Comparison of ENCODE assay signal across 18 cellular contexts in genomic region chr15:68788265-68788624, GRCh38. TPM values are rescaled to one million over a fixed set of nuclear protein-coding genes. Genes with fewer than 3 reads are reported as not detected.
DNase-seq lines count a peak whose midpoint lies in the region; ATAC-seq and TF ChIP-seq lines count a peak whose summit lies in the region.
"Had no signal": no experiment of that assay in that cellular context is flagged by ENCODE, and none has a peak within 500 bp of the region (broad histone marks: within the 10 kb centered on the region; RNA-seq: fewer than 3 reads in every experiment).

No MANE protein-coding gene starts in this region.

- no peaks in the 10 kb centered on the region for H3K27me3 Mint-ChIP-seq in activated naive CD4-positive, alpha-beta T cell treated with anti-CD3 and anti-CD28 coated beads for 36 hours (ENCODE audit: low read depth)
- no peaks in the 10 kb centered on the region for H3K27me3 Mint-ChIP-seq in activated naive CD4-positive, alpha-beta T cell treated with anti-CD3 and anti-CD28 coated beads, Interleukin-2, amount 10 ng/mL, durations not matched to agents 7 days and 5 days
- H3K27me3 Mint-ChIP-seq in brain, result no peaks in the 10 kb centered on the region
- H3K27me3 Mint-ChIP-seq in naive thymus-derived CD4-positive, alpha-beta T cell, result no peaks in the 10 kb centered on the region

- H3K4me1 ChIP-seq in naive thymus-derived CD4-positive, alpha-beta T cell (ENCODE audit: control insufficient read depth in 2 of 2, insufficient read depth in 2 of 2, low read length in 2 of 2), result peaks cover 39% of the 10 kb centered on the region in 2 donors
- H3K4me1 ChIP-seq in thymus (ENCODE audit: control insufficient read depth, insufficient read depth, low read length), result peaks cover 42% of the 10 kb centered on the region
- H3K4me1 ChIP-seq in spleen, result peaks cover 43 to 94% (median 64%) of the 10 kb centered on the region in 6 donors

- no peak for ATAC-seq in naive thymus-derived CD4-positive, alpha-beta T cell
- ATAC-seq in GM18502 (IDR thresholded peaks at IDR 0.05; ENCODE audit: poor library complexity, unreplicated experiment), result no peak
- ATAC-seq: A549 had no signal

- WGBS in thymus, result 78% methylated on average over 8 of the region's 8 CpGs
- WGBS in spleen, 5 donors, result 71 to 86% (median 77%) methylated on average over 8 of the region's 8 CpGs

- no peaks in the 10 kb centered on the region for H3K27me3 ChIP-seq in naive thymus-derived CD4-positive, alpha-beta T cell (ENCODE audit: control insufficient read depth in 2 of 2, insufficient read depth in 2 of 2, low read length in 2 of 2)
- H3K27me3 ChIP-seq in thymus (ENCODE audit: control insufficient read depth, insufficient read depth) (no peaks in the 10 kb centered on the region), spleen (replicated peaks in 1 of 7) (no peaks in the 10 kb centered on the region)
- H3K27me3 ChIP-seq: SJSA1 had no signal

- H3K36me3 Mint-ChIP-seq in activated naive CD4-positive, alpha-beta T cell treated with anti-CD3 and anti-CD28 coated beads for 36 hours (ENCODE audit: low read depth), result peaks cover 11% of the 10 kb centered on the region
- H3K36me3 Mint-ChIP-seq in activated naive CD4-positive, alpha-beta T cell treated with anti-CD3 and anti-CD28 coated beads, Interleukin-2, amount 10 ng/mL, durations not matched to agents 7 days and 5 days, result peaks cover 22% of the 10 kb centered on the region
- peaks cover 64% of the 10 kb centered on the region for H3K36me3 Mint-ChIP-seq in brain
- peaks cover 0 to 17% (median 4%) of the 10 kb centered on the region in 5 donors for H3K36me3 Mint-ChIP-seq in naive thymus-derived CD4-positive, alpha-beta T cell

- H3K4me3 ChIP-seq in naive thymus-derived CD4-positive, alpha-beta T cell (ENCODE audit: low read length), result no peak overlapping the region
- no peak overlapping the region for H3K4me3 ChIP-seq in thymus (ENCODE audit: low read length)
- no peak overlapping the region for H3K4me3 ChIP-seq in spleen
- H3K4me3 ChIP-seq: A549, SJSA1 had no signal

- intact Hi-C loops in activated naive CD4-positive, alpha-beta T cell treated with anti-CD3 and anti-CD28 coated beads for 36 hours (cut with micrococcal nuclease), result loop anchor here (10.0 kb wide), 1 partner anchor 627 kb away; the partner anchor contains the start of gene KIF23
- intact Hi-C loops in naive thymus-derived CD4-positive, alpha-beta T cell (cut with micrococcal nuclease), result no loop called here
- intact Hi-C loops in spleen (cut with DNase I; ENCODE audit: low total_unique reads), result no loop called here

- no peak overlapping the region for H3K4me3 Mint-ChIP-seq in activated naive CD4-positive, alpha-beta T cell treated with anti-CD3 and anti-CD28 coated beads for 36 hours
- no peak overlapping the region for H3K4me3 Mint-ChIP-seq in activated naive CD4-positive, alpha-beta T cell treated with anti-CD3 and anti-CD28 coated beads, Interleukin-2, amount 10 ng/mL, durations not matched to agents 7 days and 5 days
- H3K4me3 Mint-ChIP-seq in brain, result no peak overlapping the region
- H3K4me3 Mint-ChIP-seq in naive thymus-derived CD4-positive, alpha-beta T cell, result peak overlapping the region in 1 of 10 donors; percentile 34

- TF ChIP-seq POLR2A in spleen (IDR thresholded peaks at IDR 0.05), result no peak

- CTCF ChIA-PET in activated naive CD4-positive, alpha-beta T cell treated with anti-CD3 and anti-CD28 coated beads for 36 hours (lab: Charles Lee), result no interaction called here
- CTCF ChIA-PET in activated naive CD4-positive, alpha-beta T cell treated with anti-CD3 and anti-CD28 coated beads, Interleukin-2, amount 10 ng/mL, durations not matched to agents 7 days and 5 days (lab: Charles Lee), result interaction anchor here (1.1 to 1.4 kb wide), 2 partner anchors 40 to 88 kb away, joined by 5 read pairs; no protein-coding TSS in a partner anchor
- CTCF ChIA-PET in naive thymus-derived CD4-positive, alpha-beta T cell (lab: Charles Lee), result interaction anchor here (1.0 kb wide), 1 partner anchor 87 kb away, joined by 3 read pairs; no protein-coding TSS in a partner anchor

- POLR2A ChIA-PET in naive thymus-derived CD4-positive, alpha-beta T cell (lab: Charles Lee), result interaction anchor here (0.9 to 1.1 kb wide), 2 partner anchors 10 to 29 kb away, joined by 3 to 5 read pairs; no protein-coding TSS in a partner anchor

- DNase-seq in activated naive CD4-positive, alpha-beta T cell treated with anti-CD3 and anti-CD28 coated beads for 36 hours, result no peak
- no peak for DNase-seq in activated naive CD4-positive, alpha-beta T cell treated with anti-CD3 and anti-CD28 coated beads, Interleukin-2, amount 10 ng/mL, durations not matched to agents 7 days and 5 days
- DNase-seq in naive thymus-derived CD4-positive, alpha-beta T cell, result no peak
- DNase-seq in HUDEP-2 (lab: John Stamatoyannopoulos, UW; ENCODE audit: unreplicated experiment in 76 of 76) (no peak), spleen (no peak)
- DNase-seq: activated CD4-positive, alpha-beta T cell treated with anti-CD3 and anti-CD28 coated beads for 4 hours; activated T-cell treated with anti-CD3 and anti-CD28 coated beads for 4 hours; central memory CD4-positive, alpha-beta T cell; NCI-H2029; NCI-H524 treated with DMSO at 0.1 percent for 48 hours; stimulated activated CD4-positive, alpha-beta T cell treated with anti-CD3 and anti-CD28 coated beads, Interleukin-4, amount 100 ng/mL, for 24 hours; stimulated activated CD8-positive, alpha-beta memory T cell treated with anti-CD3 and anti-CD28 coated beads, Interleukin-4, amount 100 ng/mL, for 48 hours; T-helper 9 cell had no signal

- peak overlapping the region; percentile 23 for H3K27ac ChIP-seq in naive thymus-derived CD4-positive, alpha-beta T cell (ENCODE audit: low read depth, low read length)
- H3K27ac ChIP-seq in thymus (ENCODE audit: low read depth) (peak overlapping the region; percentile 46), spleen (peak overlapping the region in 2 of 8 donors; percentile 19 to 49)
- H3K27ac ChIP-seq: A549, SJSA1 had no signal

- H3K9me3 ChIP-seq in naive thymus-derived CD4-positive, alpha-beta T cell (ENCODE audit: control insufficient read depth in 2 of 3, low read length in 3 of 3), result no peaks in the 10 kb centered on the region
- H3K9me3 ChIP-seq in thymus (ENCODE audit: control insufficient read depth), result no peaks in the 10 kb centered on the region
- H3K9me3 ChIP-seq in spleen, result no peaks in the 10 kb centered on the region
- H3K9me3 ChIP-seq: A549 had no signal

- H3K4me1 Mint-ChIP-seq in activated naive CD4-positive, alpha-beta T cell treated with anti-CD3 and anti-CD28 coated beads for 36 hours (ENCODE audit: low read depth), result peaks cover 68% of the 10 kb centered on the region
- peaks cover 63% of the 10 kb centered on the region for H3K4me1 Mint-ChIP-seq in activated naive CD4-positive, alpha-beta T cell treated with anti-CD3 and anti-CD28 coated beads, Interleukin-2, amount 10 ng/mL, durations not matched to agents 7 days and 5 days
- H3K4me1 Mint-ChIP-seq in brain, result peaks cover 57% of the 10 kb centered on the region
- peaks cover 47 to 76% (median 62%) of the 10 kb centered on the region in 7 donors for H3K4me1 Mint-ChIP-seq in naive thymus-derived CD4-positive, alpha-beta T cell

- no peaks in the 10 kb centered on the region for H3K9me3 Mint-ChIP-seq in activated naive CD4-positive, alpha-beta T cell treated with anti-CD3 and anti-CD28 coated beads for 36 hours
- no peaks in the 10 kb centered on the region for H3K9me3 Mint-ChIP-seq in activated naive CD4-positive, alpha-beta T cell treated with anti-CD3 and anti-CD28 coated beads, Interleukin-2, amount 10 ng/mL, durations not matched to agents 7 days and 5 days
- H3K9me3 Mint-ChIP-seq in brain, result no peaks in the 10 kb centered on the region
- no peaks in the 10 kb centered on the region for H3K9me3 Mint-ChIP-seq in naive thymus-derived CD4-positive, alpha-beta T cell

- peaks cover 0 to 52% (median 0%) of the 10 kb centered on the region in 3 experiments for H3K36me3 ChIP-seq in naive thymus-derived CD4-positive, alpha-beta T cell (ENCODE audit: control insufficient read depth in 2 of 3, insufficient read depth in 3 of 3, low read length in 3 of 3)
- H3K36me3 ChIP-seq in thymus (ENCODE audit: control insufficient read depth, insufficient read depth), result peaks cover 53% of the 10 kb centered on the region
- H3K36me3 ChIP-seq in spleen, result peaks cover 0 to 66% (median 38%) of the 10 kb centered on the region in 6 donors

- TF ChIP-seq CTCF in brain (conservative IDR thresholded peaks at IDR 0.05) (no peak), spleen (IDR thresholded peaks at IDR 0.05 in 8 of 11, conservative IDR thresholded peaks at IDR 0.05 in 3 of 11) (no peak)

- peak overlapping the region; percentile 61 for H3K27ac Mint-ChIP-seq in activated naive CD4-positive, alpha-beta T cell treated with anti-CD3 and anti-CD28 coated beads for 36 hours
- H3K27ac Mint-ChIP-seq in activated naive CD4-positive, alpha-beta T cell treated with anti-CD3 and anti-CD28 coated beads, Interleukin-2, amount 10 ng/mL, durations not matched to agents 7 days and 5 days, result no peak overlapping the region
- H3K27ac Mint-ChIP-seq in brain, result peak overlapping the region in 4 of 5 experiments; percentile 18 to 81 (median 74)
- peak overlapping the region in 8 of 9 donors; percentile 29 to 85 (median 70) for H3K27ac Mint-ChIP-seq in naive thymus-derived CD4-positive, alpha-beta T cell

RNA-seq across cellular contexts. Expression of gene ANP32A, which starts 32.5 kb away (rescaled TPM):
- 100 to 1,000 TPM; 216 to 245 TPM for total RNA-seq in activated naive CD4-positive, alpha-beta T cell treated with anti-CD3 and anti-CD28 coated beads for 36 hours
- polyA plus RNA-seq in brain (ENCODE audit: insufficient read depth, low read depth, low replicate concordance), result 214 TPM
- total RNA-seq in naive thymus-derived CD4-positive, alpha-beta T cell, result 100 to 1,000 TPM in 4 of 5 experiments, 10 to 100 TPM in 1; 86.1 to 229 (median 136) TPM
- 100 to 1,000 TPM in 1 of 2 donors, 10 to 100 TPM in 1; 89.6 to 111 TPM for polyA plus RNA-seq in naive thymus-derived CD4-positive, alpha-beta T cell
- 115 TPM for polyA plus RNA-seq in thymus
- 100 to 1,000 TPM in 4 of 7 donors, 10 to 100 TPM in 3; 68.4 to 163 (median 129) TPM for total RNA-seq in spleen
- 100 to 1,000 TPM in 1 of 3 donors, 10 to 100 TPM in 2; 58.6 to 110 (median 91.1) TPM for polyA plus RNA-seq in spleen
